ENCODE assay signal across 20 cellular contexts in genomic region chr17:75817571-75817970, GRCh38. TPM values are rescaled to one million over a fixed set of nuclear protein-coding genes. Genes with fewer than 3 reads are reported as not detected.
DNase-seq lines count a peak whose midpoint lies in the region; ATAC-seq and TF ChIP-seq lines count a peak whose summit lies in the region.
"Had no signal": no experiment of that assay in that cellular context is flagged by ENCODE, and none has a peak within 500 bp of the region (broad histone marks: within the 10 kb centered on the region; RNA-seq: fewer than 3 reads in every experiment).

No MANE protein-coding gene starts in this region.

- no peaks in the 10 kb centered on the region for H3K27me3 ChIP-seq in heart right ventricle
- H3K27me3 ChIP-seq: BLaER1 had no signal

- H3K9me3 Mint-ChIP-seq in activated CD8-positive, alpha-beta T cell treated with anti-CD3 and anti-CD28 coated beads, Interleukin-2, amount 10 ng/mL, durations not matched to agents 7 days and 5 days (ENCODE audit: insufficient read depth) = no peaks in the 10 kb centered on the region
- H3K9me3 Mint-ChIP-seq in activated CD8-positive, alpha-beta T cell treated with anti-CD3 and anti-CD28 coated beads for 36 hours = no peaks in the 10 kb centered on the region
- H3K9me3 Mint-ChIP-seq in activated T-helper 17 cell treated with anti-CD3 and anti-CD28 coated beads, Interleukin-2, amount 50 U/mL, for 72 hours = no peaks in the 10 kb centered on the region
- no peaks in the 10 kb centered on the region for H3K9me3 Mint-ChIP-seq in stimulated activated memory B cell treated with anti-CD40 and anti-IgM and Interleukin-4, amounts not matched to agents 10 μg/mL and 1 μg/mL and 100 μg/mL, for 72 hours
- H3K9me3 Mint-ChIP-seq: CD14-positive monocyte; CD8-positive, alpha-beta T cell; GM23338; HFFc6 had no signal

- no peaks in the 10 kb centered on the region for H3K27me3 Mint-ChIP-seq in activated CD8-positive, alpha-beta T cell treated with anti-CD3 and anti-CD28 coated beads, Interleukin-2, amount 10 ng/mL, durations not matched to agents 7 days and 5 days (ENCODE audit: low read depth)
- H3K27me3 Mint-ChIP-seq in activated CD8-positive, alpha-beta T cell treated with anti-CD3 and anti-CD28 coated beads for 36 hours = no peaks in the 10 kb centered on the region
- no peaks in the 10 kb centered on the region for H3K27me3 Mint-ChIP-seq in activated T-helper 17 cell treated with anti-CD3 and anti-CD28 coated beads, Interleukin-2, amount 50 U/mL, for 72 hours
- no peaks in the 10 kb centered on the region for H3K27me3 Mint-ChIP-seq in stimulated activated memory B cell treated with anti-CD40 and anti-IgM and Interleukin-4, amounts not matched to agents 10 μg/mL and 1 μg/mL and 100 μg/mL, for 72 hours

- WGBS in heart right ventricle, 2 donors = 93 to 94% methylated on average over 6 of the region's 6 CpGs

- H3K36me3 Mint-ChIP-seq in activated CD8-positive, alpha-beta T cell treated with anti-CD3 and anti-CD28 coated beads, Interleukin-2, amount 10 ng/mL, durations not matched to agents 7 days and 5 days (ENCODE audit: low read depth) = peaks cover 36% of the 10 kb centered on the region
- H3K36me3 Mint-ChIP-seq in activated CD8-positive, alpha-beta T cell treated with anti-CD3 and anti-CD28 coated beads for 36 hours (ENCODE audit: low read depth) = peaks cover 18% of the 10 kb centered on the region
- peaks cover 68% of the 10 kb centered on the region for H3K36me3 Mint-ChIP-seq in activated T-helper 17 cell treated with anti-CD3 and anti-CD28 coated beads, Interleukin-2, amount 50 U/mL, for 72 hours (ENCODE audit: low read depth)
- peaks cover 60% of the 10 kb centered on the region for H3K36me3 Mint-ChIP-seq in stimulated activated memory B cell treated with anti-CD40 and anti-IgM and Interleukin-4, amounts not matched to agents 10 μg/mL and 1 μg/mL and 100 μg/mL, for 72 hours

- peaks cover 0 to 11% (median 0%) of the 10 kb centered on the region in 9 donors for H3K4me1 ChIP-seq in heart right ventricle

- no peak for ATAC-seq in activated CD8-positive, alpha-beta T cell treated with anti-CD3 and anti-CD28 coated beads, Interleukin-2, amount 10 ng/mL, durations not matched to agents 7 days and 5 days
- no peak for ATAC-seq in activated CD8-positive, alpha-beta T cell treated with anti-CD3 and anti-CD28 coated beads for 36 hours
- no peak for ATAC-seq in left ventricle myocardium superior
- no peak for ATAC-seq in heart right ventricle
- ATAC-seq in activated T-helper 17 cell treated with anti-CD3 and anti-CD28 coated beads, Interleukin-2, amount 50 U/mL, for 72 hours (replicated peaks) = no peak
- ATAC-seq in stimulated activated memory B cell treated with anti-CD40 and anti-IgM and Interleukin-4, amounts not matched to agents 10 μg/mL and 1 μg/mL and 100 μg/mL, for 72 hours = no peak
- ATAC-seq in HG03378 (IDR thresholded peaks at IDR 0.05; ENCODE audit: unreplicated experiment) = no peak
- ATAC-seq: CD8-positive, alpha-beta T cell; GM12878; GM23338; HCT116; HepG2 had no signal

- H3K4me3 Mint-ChIP-seq in activated CD8-positive, alpha-beta T cell treated with anti-CD3 and anti-CD28 coated beads, Interleukin-2, amount 10 ng/mL, durations not matched to agents 7 days and 5 days = no peak overlapping the region
- no peak overlapping the region for H3K4me3 Mint-ChIP-seq in activated CD8-positive, alpha-beta T cell treated with anti-CD3 and anti-CD28 coated beads for 36 hours
- H3K4me3 Mint-ChIP-seq in activated T-helper 17 cell treated with anti-CD3 and anti-CD28 coated beads, Interleukin-2, amount 50 U/mL, for 72 hours = no peak overlapping the region
- H3K4me3 Mint-ChIP-seq in stimulated activated memory B cell treated with anti-CD40 and anti-IgM and Interleukin-4, amounts not matched to agents 10 μg/mL and 1 μg/mL and 100 μg/mL, for 72 hours = no peak overlapping the region
- H3K4me3 Mint-ChIP-seq: CD14-positive monocyte; CD8-positive, alpha-beta T cell; GM23338; HFFc6 had no signal

- TF ChIP-seq CTCF in activated CD8-positive, alpha-beta T cell treated with anti-CD3 and anti-CD28 coated beads for 36 hours (IDR thresholded peaks at IDR 0.05) = no peak
- TF ChIP-seq CTCF in heart right ventricle (IDR thresholded peaks at IDR 0.05) = no peak

- H3K27ac ChIP-seq in heart right ventricle = no peak overlapping the region
- H3K27ac ChIP-seq: BLaER1 had no signal

- no peaks in the 10 kb centered on the region for H3K9me3 ChIP-seq in heart right ventricle
- H3K9me3 ChIP-seq: BLaER1 had no signal

- peak overlapping the region; percentile 34 for H3K27ac Mint-ChIP-seq in activated CD8-positive, alpha-beta T cell treated with anti-CD3 and anti-CD28 coated beads, Interleukin-2, amount 10 ng/mL, durations not matched to agents 7 days and 5 days
- H3K27ac Mint-ChIP-seq in activated CD8-positive, alpha-beta T cell treated with anti-CD3 and anti-CD28 coated beads for 36 hours = no peak overlapping the region
- peak overlapping the region; percentile 28 for H3K27ac Mint-ChIP-seq in activated T-helper 17 cell treated with anti-CD3 and anti-CD28 coated beads, Interleukin-2, amount 50 U/mL, for 72 hours
- peak overlapping the region; percentile 30 for H3K27ac Mint-ChIP-seq in stimulated activated memory B cell treated with anti-CD40 and anti-IgM and Interleukin-4, amounts not matched to agents 10 μg/mL and 1 μg/mL and 100 μg/mL, for 72 hours
- H3K27ac Mint-ChIP-seq: CD8-positive, alpha-beta T cell; GM23338; HFFc6 had no signal

- H3K4me3 ChIP-seq in heart right ventricle = no peak overlapping the region
- H3K4me3 ChIP-seq: BLaER1, GM12878, GM23338 had no signal

- H3K4me1 Mint-ChIP-seq in activated CD8-positive, alpha-beta T cell treated with anti-CD3 and anti-CD28 coated beads, Interleukin-2, amount 10 ng/mL, durations not matched to agents 7 days and 5 days (ENCODE audit: low read depth) = peaks cover 15% of the 10 kb centered on the region
- peaks cover 17% of the 10 kb centered on the region for H3K4me1 Mint-ChIP-seq in activated CD8-positive, alpha-beta T cell treated with anti-CD3 and anti-CD28 coated beads for 36 hours (ENCODE audit: low read depth)
- H3K4me1 Mint-ChIP-seq in activated T-helper 17 cell treated with anti-CD3 and anti-CD28 coated beads, Interleukin-2, amount 50 U/mL, for 72 hours = peaks cover 9% of the 10 kb centered on the region
- H3K4me1 Mint-ChIP-seq in stimulated activated memory B cell treated with anti-CD40 and anti-IgM and Interleukin-4, amounts not matched to agents 10 μg/mL and 1 μg/mL and 100 μg/mL, for 72 hours = peaks cover 18% of the 10 kb centered on the region
- H3K4me1 Mint-ChIP-seq: CD14-positive monocyte, GM23338 had no signal

- peaks cover 9 to 100% (median 72%) of the 10 kb centered on the region in 9 donors for H3K36me3 ChIP-seq in heart right ventricle

- no peak for DNase-seq in activated CD8-positive, alpha-beta T cell treated with anti-CD3 and anti-CD28 coated beads, Interleukin-2, amount 10 ng/mL, durations not matched to agents 7 days and 5 days
- no peak for DNase-seq in activated CD8-positive, alpha-beta T cell treated with anti-CD3 and anti-CD28 coated beads for 36 hours
- peak; percentile 5 for DNase-seq in left ventricle myocardium superior
- DNase-seq in heart right ventricle = no peak
- DNase-seq in DMS79 (lab: John Stamatoyannopoulos, UW) = no peak
- DNase-seq: 8988T; Calu3; CD8-positive, alpha-beta T cell; DND-41; EL; HFFc6 had no signal

- intact Hi-C loops in activated CD8-positive, alpha-beta T cell treated with anti-CD3 and anti-CD28 coated beads for 36 hours (cut with micrococcal nuclease) = no loop called here
- intact Hi-C loops in left ventricle myocardium superior (cut with micrococcal nuclease) = no loop called here
- intact Hi-C loops in heart right ventricle (cut with DNase I) = no loop called here

- POLR2A ChIA-PET in activated CD8-positive, alpha-beta T cell treated with anti-CD3 and anti-CD28 coated beads, Interleukin-2, amount 10 ng/mL, durations not matched to agents 7 days and 5 days (lab: Charles Lee) = interaction anchor here (1.7 kb wide), 1 partner anchor 41 kb away, joined by 5 read pairs; no protein-coding TSS in a partner anchor
- POLR2A ChIA-PET in activated CD8-positive, alpha-beta T cell treated with anti-CD3 and anti-CD28 coated beads for 36 hours (lab: Charles Lee) = interaction anchor here (0.5 to 1.6 kb wide), 4 partner anchors 14 to 347 kb away, joined by 3 to 5 read pairs (median 4); no protein-coding TSS in a partner anchor

- CTCF ChIA-PET in activated CD8-positive, alpha-beta T cell treated with anti-CD3 and anti-CD28 coated beads, Interleukin-2, amount 10 ng/mL, durations not matched to agents 7 days and 5 days (lab: Charles Lee) = interaction anchor here (1.3 to 2.0 kb wide), 3 partner anchors 9 to 28 kb away, joined by 3 to 6 read pairs (median 5); no protein-coding TSS in a partner anchor
- CTCF ChIA-PET in activated CD8-positive, alpha-beta T cell treated with anti-CD3 and anti-CD28 coated beads for 36 hours (lab: Charles Lee) = interaction anchor here (2.9 kb wide), 1 partner anchor 9 kb away, joined by 9 read pairs; no protein-coding TSS in a partner anchor

RNA-seq across cellular contexts. Expression of gene UNC13D, which starts 26.6 kb away (rescaled TPM):
- total RNA-seq in activated CD8-positive, alpha-beta T cell treated with anti-CD3 and anti-CD28 coated beads, Interleukin-2, amount 10 ng/mL, durations not matched to agents 7 days and 5 days = 100 to 1,000 TPM; 234 to 249 TPM
- 100 to 1,000 TPM; 136 to 144 TPM for total RNA-seq in activated CD8-positive, alpha-beta T cell treated with anti-CD3 and anti-CD28 coated beads for 36 hours
- total RNA-seq in left ventricle myocardium superior (8.6 TPM), heart right ventricle (10 to 100 TPM in 3 of 10 donors, 1 to 10 TPM in 7; 5.5 to 20.7 (median 8.5) TPM)
- polyA plus RNA-seq in heart right ventricle = 10 to 100 TPM in 1 of 2 donors, 1 to 10 TPM in 1; 3.0 to 12.6 TPM
- total RNA-seq in activated T-helper 17 cell treated with anti-CD3 and anti-CD28 coated beads, Interleukin-2, amount 50 U/mL, for 72 hours = 100 to 1,000 TPM; 153 to 160 TPM

RNA-seq across cellular contexts. Expression of gene UNK, which starts 33.0 kb away (rescaled TPM):
- total RNA-seq in activated CD8-positive, alpha-beta T cell treated with anti-CD3 and anti-CD28 coated beads, Interleukin-2, amount 10 ng/mL, durations not matched to agents 7 days and 5 days = 10 to 100 TPM; 30.2 to 31.0 TPM
- 10 to 100 TPM; 26.4 to 26.6 TPM for total RNA-seq in activated CD8-positive, alpha-beta T cell treated with anti-CD3 and anti-CD28 coated beads for 36 hours
- total RNA-seq in left ventricle myocardium superior = 14.8 TPM
- 10 to 100 TPM; 11.6 to 19.1 (median 14.7) TPM for total RNA-seq in heart right ventricle
- 10 to 100 TPM; 12.9 to 21.3 TPM for polyA plus RNA-seq in heart right ventricle
- total RNA-seq in activated T-helper 17 cell treated with anti-CD3 and anti-CD28 coated beads, Interleukin-2, amount 50 U/mL, for 72 hours = 10 to 100 TPM; 19.0 to 22.1 TPM

RNA-seq across cellular contexts. Expression of gene WBP2, which starts 37.6 kb away (rescaled TPM):
- 10 to 100 TPM; 64.3 to 68.6 TPM for total RNA-seq in activated CD8-positive, alpha-beta T cell treated with anti-CD3 and anti-CD28 coated beads, Interleukin-2, amount 10 ng/mL, durations not matched to agents 7 days and 5 days
- 10 to 100 TPM; 54.4 to 58.5 TPM for total RNA-seq in activated CD8-positive, alpha-beta T cell treated with anti-CD3 and anti-CD28 coated beads for 36 hours
- 152 TPM for total RNA-seq in left ventricle myocardium superior
- 100 to 1,000 TPM; 130 to 210 (median 173) TPM for total RNA-seq in heart right ventricle
- 100 to 1,000 TPM; 155 to 205 TPM for polyA plus RNA-seq in heart right ventricle
- total RNA-seq in activated T-helper 17 cell treated with anti-CD3 and anti-CD28 coated beads, Interleukin-2, amount 50 U/mL, for 72 hours = 100 to 1,000 TPM in 1 of 2 donors, 10 to 100 TPM in 1; 67.4 to 127 TPM

RNA-seq across cellular contexts. Expression of gene GALK1, which starts 52.6 kb away (rescaled TPM):
- total RNA-seq in activated CD8-positive, alpha-beta T cell treated with anti-CD3 and anti-CD28 coated beads, Interleukin-2, amount 10 ng/mL, durations not matched to agents 7 days and 5 days = 10 to 100 TPM; 52.2 to 56.9 TPM
- total RNA-seq in activated CD8-positive, alpha-beta T cell treated with anti-CD3 and anti-CD28 coated beads for 36 hours = 10 to 100 TPM; 43.4 to 50.7 TPM
- total RNA-seq in left ventricle myocardium superior (20.2 TPM), heart right ventricle (10 to 100 TPM in 6 of 10 donors, 1 to 10 TPM in 4; 5.2 to 26.4 (median 11.3) TPM)
- polyA plus RNA-seq in heart right ventricle = 10 to 100 TPM; 29.2 to 44.6 TPM
- 10 to 100 TPM; 43.4 to 51.4 TPM for total RNA-seq in activated T-helper 17 cell treated with anti-CD3 and anti-CD28 coated beads, Interleukin-2, amount 50 U/mL, for 72 hours

Comparison
In these comparisons a context has a peak if more than half of its experiments do, and no peak if none do; other contexts are left out.
1. RNA of gene UNC13D, which starts 26.6 kb away (total RNA-seq): 234 to 249 TPM in activated CD8-positive, alpha-beta T cell treated with anti-CD3 and anti-CD28 coated beads, Interleukin-2, amount 10 ng/mL, durations not matched to agents 7 days and 5 days, 153 to 160 TPM in activated T-helper 17 cell treated with anti-CD3 and anti-CD28 coated beads, Interleukin-2, amount 50 U/mL, for 72 hours and 136 to 144 TPM in activated CD8-positive, alpha-beta T cell treated with anti-CD3 and anti-CD28 coated beads for 36 hours; 5.5 to 20.7 TPM in heart right ventricle and 8.6 TPM in left ventricle myocardium superior (single experiment); every median in the first group is over 4 times any median in the second.